ENCODE assay signal across 3 cellular contexts in the genomic region with DNA sequence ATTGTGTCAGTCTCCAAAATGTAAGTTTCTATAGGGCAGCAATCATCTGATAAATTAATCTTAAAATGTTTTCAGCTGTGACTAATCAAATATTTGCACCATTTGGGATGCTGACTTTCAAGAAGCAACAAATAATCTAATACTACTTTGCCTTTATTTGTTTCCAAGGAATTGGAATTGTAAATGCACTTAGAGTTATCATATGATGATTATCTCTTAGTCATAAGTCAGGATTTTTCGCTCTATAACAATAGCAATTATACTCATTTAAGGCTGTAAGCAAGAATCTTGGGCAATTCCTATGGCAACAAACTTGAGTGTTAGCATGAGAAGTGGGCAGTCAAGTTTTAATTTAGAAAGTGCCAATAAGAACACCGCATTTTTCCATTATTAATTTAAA.
"Had no signal": no experiment of that assay in that cellular context is flagged by ENCODE, and none has a peak within 500 bp of the region (broad histone marks: within the 10 kb centered on the region; RNA-seq: fewer than 3 reads in every experiment).

No MANE protein-coding gene starts in this region.

- H3K4me3 ChIP-seq: GM12878 had no signal

- ATAC-seq: GM12878 had no signal

- DNase-seq: GDM1, GF-D8 had no signal
